In the genomic region with DNA sequence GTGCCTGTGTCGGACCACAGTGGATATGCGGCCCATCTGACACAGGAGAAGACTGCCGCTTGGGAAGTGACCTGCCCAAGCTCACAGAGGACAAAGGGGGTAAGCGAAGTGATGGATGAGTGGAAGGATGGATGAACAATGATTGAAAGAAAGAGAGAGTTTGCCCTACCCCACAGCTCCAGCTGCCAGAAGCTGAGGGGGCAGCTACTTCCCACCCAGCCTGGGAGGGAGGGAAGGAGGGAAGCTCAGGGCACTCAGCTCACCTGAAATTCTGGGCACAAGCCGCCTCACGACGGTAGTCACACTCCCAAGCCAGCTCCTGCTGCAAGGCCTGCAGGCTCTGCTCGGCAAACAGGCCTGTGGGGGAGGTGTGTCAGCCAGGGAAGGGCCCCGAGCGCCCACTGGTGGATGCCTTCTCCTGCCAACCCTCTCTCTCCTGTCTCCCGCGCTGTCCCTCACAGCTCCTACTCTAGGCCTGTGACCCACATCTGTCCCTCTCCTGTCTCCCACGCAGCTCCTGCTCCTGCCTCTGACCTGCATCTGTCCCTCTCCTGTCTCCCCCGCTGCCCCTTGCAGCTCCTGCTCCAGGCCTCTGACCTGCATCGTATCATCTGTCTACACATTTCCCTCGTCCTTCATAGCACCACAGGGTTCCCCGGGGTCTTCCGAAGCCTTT, we compare ENCODE assay signal across 9 cellular contexts. TPM values are rescaled to one million over a fixed set of nuclear protein-coding genes. Genes with fewer than 3 reads are reported as not detected.
DNase-seq lines count a peak whose midpoint lies in the region; ATAC-seq, FAIRE-seq and TF ChIP-seq lines count a peak whose summit lies in the region.
"Had no signal": no experiment of that assay in that cellular context is flagged by ENCODE, and none has a peak within 500 bp of the region (broad histone marks: within the 10 kb centered on the region; RNA-seq: fewer than 3 reads in every experiment).

No MANE protein-coding gene starts in this region.

- POLR2A ChIA-PET in PC-9 (lab: Charles Lee; ENCODE audit: unreplicated experiment), result interaction anchor here (0.6 kb wide), 1 partner anchor 277 kb away, joined by 6 read pairs; the partner anchor contains the start of gene SERTAD1

- H2AFZ ChIP-seq in PC-9 (no peak overlapping the region), neuronal stem cell (ENCODE audit: low read length) (no peak overlapping the region)

- H3F3A ChIP-seq in PC-9 (ENCODE audit: insufficient read depth, low read depth), result no peaks in the 10 kb centered on the region

- H3K9me2 ChIP-seq in PC-9 (ENCODE audit: insufficient read depth), result no peaks in the 10 kb centered on the region

- H2AK5ac ChIP-seq in neuronal stem cell (ENCODE audit: low read depth, low read length), result no peak overlapping the region

- no peaks in the 10 kb centered on the region for H4K20me1 ChIP-seq in PC-9 (ENCODE audit: insufficient read depth)

- intact Hi-C loops in PC-9 (cut with micrococcal nuclease; ENCODE audit: unreplicated experiment), result no loop called here
- intact Hi-C loops in kidney (cut with DNase I), result no loop called here

- H3K79me2 ChIP-seq in PC-9 (ENCODE audit: low read depth), result no peaks in the 10 kb centered on the region

- DNase-seq in EH (ENCODE audit: low read depth), result peak; percentile 21
- DNase-seq in PC-9, result no peak
- no peak for DNase-seq in neuronal stem cell (ENCODE audit: low spot score)
- DNase-seq in kidney, result no peak
- DNase-seq in Peyer's patch, result no peak

- H2BK15ac ChIP-seq in neuronal stem cell (ENCODE audit: low read length), result no peak overlapping the region

- no peak overlapping the region for H3K4me2 ChIP-seq in PC-9
- no peak overlapping the region for H3K4me2 ChIP-seq in neuronal stem cell (ENCODE audit: insufficient read depth, low read length, poor library complexity, severe bottlenecking)

- H3K4me1 ChIP-seq in PC-9 (replicated peaks; ENCODE audit: insufficient read depth) (no peaks in the 10 kb centered on the region), neuronal stem cell (ENCODE audit: control insufficient read depth in 2 of 2, insufficient read depth in 1 of 2, low read depth in 1 of 2, low read length in 2 of 2) (peaks cover 0 to 4% of the 10 kb centered on the region in 2 donors), kidney (ENCODE audit: control insufficient read depth in 1 of 2, insufficient read depth in 1 of 2, low read depth in 1 of 2, low read length in 2 of 2) (no peaks in the 10 kb centered on the region), Peyer's patch (no peaks in the 10 kb centered on the region)

- no peak for FAIRE-seq in kidney (lab: Jason Lieb, UNC)
- FAIRE-seq: G401.6 had no signal

- peak overlapping the region; percentile 42 for H2BK5ac ChIP-seq in neuronal stem cell (ENCODE audit: low read length)

- no peak overlapping the region for H3K4me3 ChIP-seq in PC-9
- H3K4me3 ChIP-seq in neuronal stem cell (ENCODE audit: low read length in 2 of 2), result no peak overlapping the region
- no peak overlapping the region for H3K4me3 ChIP-seq in kidney (ENCODE audit: low read length in 2 of 2)
- H3K4me3 ChIP-seq in Peyer's patch, result no peak overlapping the region

- no peak overlapping the region for H3K14ac ChIP-seq in neuronal stem cell (ENCODE audit: low read length)

- H3K23ac ChIP-seq in neuronal stem cell (ENCODE audit: low read depth, low read length, poor library complexity), result peak overlapping the region; percentile 83

- peak overlapping the region; percentile 61 for H3K18ac ChIP-seq in neuronal stem cell (ENCODE audit: low read length)

- H2BK12ac ChIP-seq in neuronal stem cell (ENCODE audit: low read length), result no peak overlapping the region

- H3K27ac ChIP-seq in PC-9 (no peak overlapping the region), neuronal stem cell (replicated peaks; ENCODE audit: low read length) (no peak overlapping the region), kidney (ENCODE audit: low read depth in 2 of 2, low read length in 2 of 2) (no peak overlapping the region), Peyer's patch (no peak overlapping the region)

- no TSS peak for BruUV-seq in PC-9 (replicated peaks; lab: Mats Ljungman, UMichigan)

- no peak overlapping the region for H4K8ac ChIP-seq in neuronal stem cell (ENCODE audit: low read depth, low read length)

- no peaks in the 10 kb centered on the region for H3K79me1 ChIP-seq in neuronal stem cell (ENCODE audit: low read depth, low read length)

- no peak for TF ChIP-seq POLR2A in Peyer's patch (IDR thresholded peaks at IDR 0.05)

- no CpG with 5 or more reads among the region's 18 CpGs for WGBS in neuronal stem cell (ENCODE audit: extremely low coverage in 2 of 2, insufficient read length in 2 of 2, insufficient replicate concordance in 1 of 2), 2 donors

- H2BK120ac ChIP-seq in neuronal stem cell (ENCODE audit: low read depth, low read length), result no peak overlapping the region

- no peaks in the 10 kb centered on the region for H3K36me3 ChIP-seq in PC-9 (ENCODE audit: low read depth)
- H3K36me3 ChIP-seq in neuronal stem cell (replicated peaks in 1 of 2; ENCODE audit: control insufficient read depth in 2 of 2, insufficient read depth in 2 of 2, low read length in 2 of 2), result peaks cover 46 to 83% of the 10 kb centered on the region in 2 donors
- H3K36me3 ChIP-seq in kidney (ENCODE audit: control insufficient read depth in 1 of 2, insufficient read depth in 2 of 2, low read length in 2 of 2), result peaks cover 15 to 18% of the 10 kb centered on the region in 2 donors
- peaks cover 0 to 67% (median 0%) of the 10 kb centered on the region in 3 donors for H3K36me3 ChIP-seq in Peyer's patch

- H3K4ac ChIP-seq in neuronal stem cell (ENCODE audit: low read length), result no peak overlapping the region

- no peaks in the 10 kb centered on the region for H3K9me3 ChIP-seq in PC-9 (ENCODE audit: insufficient read depth, low read depth)
- H3K9me3 ChIP-seq in neuronal stem cell (replicated peaks in 1 of 2; ENCODE audit: control insufficient read depth in 2 of 2, insufficient read depth in 1 of 2, low read depth in 1 of 2, low read length in 2 of 2), result no peaks in the 10 kb centered on the region
- no peaks in the 10 kb centered on the region for H3K9me3 ChIP-seq in kidney (ENCODE audit: control insufficient read depth in 1 of 2, low read length in 2 of 2)
- no peaks in the 10 kb centered on the region for H3K9me3 ChIP-seq in Peyer's patch

- no peak overlapping the region for H4K91ac ChIP-seq in neuronal stem cell (ENCODE audit: low read depth, low read length, poor library complexity)

- CTCF ChIA-PET in PC-9 (lab: Charles Lee), result interaction anchor here (0.6 kb wide), 1 partner anchor 40 kb away, joined by 4 read pairs; no protein-coding TSS in a partner anchor

- H3K27me3 ChIP-seq in PC-9 (ENCODE audit: insufficient read depth, low read depth) (no peaks in the 10 kb centered on the region), neuronal stem cell (ENCODE audit: control insufficient read depth in 3 of 3, insufficient read depth in 3 of 3, low read depth in 1 of 3, low read length in 3 of 3) (no peaks in the 10 kb centered on the region), Peyer's patch (no peaks in the 10 kb centered on the region)

- peak overlapping the region; percentile 76 for H3K9ac ChIP-seq in neuronal stem cell (ENCODE audit: low read depth, low read length, poor library complexity)
- H3K9ac ChIP-seq in kidney (ENCODE audit: low read length in 2 of 2), result no peak overlapping the region

- ATAC-seq in esophagus mucosa (peak; percentile 61), GM21423 (IDR thresholded peaks at IDR 0.05; ENCODE audit: unreplicated experiment) (no peak), GM18861 (IDR thresholded peaks at IDR 0.05; ENCODE audit: unreplicated experiment) (no peak)

- TF ChIP-seq CTCF in PC-9 (conservative IDR thresholded peaks at IDR 0.05) (peak; percentile 48; the same call in 1 of the 2 replicates), kidney (IDR thresholded peaks at IDR 0.05; ENCODE audit: borderline replicate concordance, extremely low read depth, insufficient read depth) (no peak), Peyer's patch (IDR thresholded peaks at IDR 0.05) (peak in 1 of 6 experiments; percentile 31)

RNA-seq across cellular contexts. Expression of gene NUMBL, which starts 12.0 kb away (rescaled TPM):
- total RNA-seq in PC-9 (2021) (57.7 and 86.6 TPM in 2 replicates), esophagus mucosa (11.0 TPM), kidney (24.3 TPM), Peyer's patch (100 to 1,000 TPM in 1 of 4 donors, 10 to 100 TPM in 3; 10.9 to 151 (median 27.9) TPM)
- 17.1 TPM for polyA plus RNA-seq in neuronal stem cell (2013, experiment 1 of 2)
- 16.9 TPM for polyA plus RNA-seq in neuronal stem cell (2013, experiment 2 of 2)
- polyA plus RNA-seq in kidney (ENCODE audit: insufficient read depth, low read depth, low replicate concordance), result 3.3 TPM

RNA-seq across cellular contexts. Expression of gene COQ8B, which starts 14.2 kb away (rescaled TPM):
- total RNA-seq in PC-9 (2021) (57.7 and 66.6 TPM in 2 replicates), esophagus mucosa (18.7 TPM), kidney (55.3 TPM), Peyer's patch (10 to 100 TPM; 32.4 to 92.8 (median 41.9) TPM)
- polyA plus RNA-seq in neuronal stem cell (2013, experiment 1 of 2), result 29.0 TPM
- 28.4 TPM for polyA plus RNA-seq in neuronal stem cell (2013, experiment 2 of 2)
- 45.8 TPM for polyA plus RNA-seq in kidney (ENCODE audit: insufficient read depth, low read depth, low replicate concordance)

RNA-seq across cellular contexts. Expression of gene ITPKC, which starts 14.4 kb away (rescaled TPM):
- total RNA-seq in PC-9 (2021) (17.6 and 22.1 TPM in 2 replicates), esophagus mucosa (59.5 TPM), kidney (27.9 TPM), Peyer's patch (10 to 100 TPM; 34.5 to 43.9 (median 38.9) TPM)
- 4.7 TPM for polyA plus RNA-seq in neuronal stem cell (2013, experiment 1 of 2)
- polyA plus RNA-seq in neuronal stem cell (2013, experiment 2 of 2), result 4.7 TPM
- 14.3 TPM for polyA plus RNA-seq in kidney (ENCODE audit: insufficient read depth, low read depth, low replicate concordance)

RNA-seq across cellular contexts. Expression of gene ACTMAP, which starts 47.8 kb away (rescaled TPM):
- 35.9 and 39.3 TPM in 2 replicates for total RNA-seq in PC-9 (2021)
- total RNA-seq in esophagus mucosa, result 5.4 TPM
- 12.8 TPM for polyA plus RNA-seq in neuronal stem cell (2013, experiment 1 of 2)
- polyA plus RNA-seq in neuronal stem cell (2013, experiment 2 of 2), result 13.2 TPM
- 8.7 TPM for total RNA-seq in kidney
- polyA plus RNA-seq in kidney (ENCODE audit: insufficient read depth, low read depth, low replicate concordance), result 8.9 TPM
- total RNA-seq in Peyer's patch, result 10 to 100 TPM in 3 of 4 donors, 1 to 10 TPM in 1; 7.4 to 33.0 (median 21.6) TPM

RNA-seq across cellular contexts. Expression of gene SNRPA, which starts 48.5 kb away (rescaled TPM):
- 119 and 147 TPM in 2 replicates for total RNA-seq in PC-9 (2021)
- 69.8 TPM for total RNA-seq in esophagus mucosa
- polyA plus RNA-seq in neuronal stem cell (2013, experiment 1 of 2), result 346 TPM
- polyA plus RNA-seq in neuronal stem cell (2013, experiment 2 of 2), result 347 TPM
- 48.7 TPM for total RNA-seq in kidney
- polyA plus RNA-seq in kidney (ENCODE audit: insufficient read depth, low read depth, low replicate concordance), result 52.6 TPM
- 100 to 1,000 TPM in 1 of 4 donors, 10 to 100 TPM in 3; 44.5 to 104 (median 72.1) TPM for total RNA-seq in Peyer's patch
